14 cellular contexts compared by ENCODE assay signal in the genomic region with DNA sequence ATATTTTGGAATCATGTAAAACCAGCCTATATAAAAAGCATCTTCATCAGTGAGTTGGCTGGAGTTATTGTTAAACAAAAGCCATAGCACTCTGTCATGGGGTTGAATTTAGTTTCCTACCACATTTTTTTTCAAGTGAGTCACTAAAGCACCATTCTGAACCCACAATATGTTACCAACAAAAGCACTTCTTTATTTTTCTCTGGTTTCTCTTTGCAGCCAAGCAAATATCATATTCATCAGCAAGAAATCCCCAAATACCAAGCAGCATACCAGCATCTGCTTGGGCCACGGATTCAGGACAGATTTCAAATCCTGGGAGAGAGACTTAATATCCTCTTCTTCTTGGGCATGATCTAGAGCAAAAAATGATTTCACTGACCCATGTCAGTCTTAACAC.
DNase-seq lines count a peak whose midpoint lies in the region; ATAC-seq and TF ChIP-seq lines count a peak whose summit lies in the region.
"Had no signal": no experiment of that assay in that cellular context is flagged by ENCODE, and none has a peak within 500 bp of the region (broad histone marks: within the 10 kb centered on the region; RNA-seq: fewer than 3 reads in every experiment).

No MANE protein-coding gene starts in this region.

- intact Hi-C loops in lower leg skin (cut with DNase I; ENCODE audit: low total_unique reads): no loop called here
- intact Hi-C loops in right lobe of liver (cut with DNase I): no loop called here

- H3K27ac ChIP-seq in skin epidermis: peak overlapping the region in 12 of 21 experiments; percentile 4 to 77 (median 52)
- no peak overlapping the region for H3K27ac ChIP-seq in right lobe of liver
- H3K27ac ChIP-seq: KMS-11 had no signal

- H3K9me3 ChIP-seq in MG63 (no peaks in the 10 kb centered on the region), right lobe of liver (no peaks in the 10 kb centered on the region)

- 35 to 39% methylated on average over 1 of the region's 1 CpG for WGBS in lower leg skin, 2 donors
- 58% methylated on average over 1 of the region's 1 CpG for WGBS in right lobe of liver (ENCODE audit: insufficient coverage, low coverage, low lambda C conversion rate, missing lambda C conversion rate)

- DNase-seq in MG63 (peak; percentile 40), epithelial cell of esophagus (ENCODE audit: low read depth) (peak; percentile 63), lower leg skin (ENCODE audit: low spot score in 2 of 2) (no peak), right lobe of liver (no peak), hypothalamus (lab: John Stamatoyannopoulos, UW) (no peak)
- DNase-seq: cortex of kidney; naive thymus-derived CD8-positive, alpha-beta T cell; stimulated activated CD4-positive, alpha-beta T cell treated with anti-CD3 and anti-CD28 coated beads, Interleukin-1b, Interleukin-23, amount 100 ng/mL, for 48 hours; substantia nigra; T-cell had no signal

- H3K4me3 ChIP-seq in MG63 (no peak overlapping the region), epithelial cell of esophagus (ENCODE audit: low read length) (no peak overlapping the region), skin epidermis (no peak overlapping the region), lower leg skin (ENCODE audit: low read depth, poor library complexity, severe bottlenecking) (no peak overlapping the region), right lobe of liver (no peak overlapping the region)

- ATAC-seq in GM18868 (IDR thresholded peaks at IDR 0.05; ENCODE audit: unreplicated experiment): peak; percentile 65
- no peak for ATAC-seq in HG02642 (IDR thresholded peaks at IDR 0.05; ENCODE audit: poor library complexity, unreplicated experiment)
- ATAC-seq in right lobe of liver: no peak
- ATAC-seq: naive thymus-derived CD8-positive, alpha-beta T cell; T-cell had no signal

- H3K27me3 ChIP-seq in MG63 (no peaks in the 10 kb centered on the region), right lobe of liver (no peaks in the 10 kb centered on the region)

- TF ChIP-seq CTCF in epithelial cell of esophagus (IDR thresholded peaks at IDR 0.05; ENCODE audit: insufficient read depth, low read depth, low read length, missing control alignments) (no peak), lower leg skin (IDR thresholded peaks at IDR 0.05) (no peak), right lobe of liver (IDR thresholded peaks at IDR 0.05) (no peak)

- H3K4me1 ChIP-seq in right lobe of liver: no peaks in the 10 kb centered on the region

- no peak for TF ChIP-seq POLR2A in lower leg skin (IDR thresholded peaks at IDR 0.05)
- TF ChIP-seq POLR2A in right lobe of liver (IDR thresholded peaks at IDR 0.05): no peak

- H3K36me3 ChIP-seq in MG63 (no peaks in the 10 kb centered on the region), right lobe of liver (no peaks in the 10 kb centered on the region)

Comparison
In these comparisons a context has a peak if more than half of its experiments do, and no peak if none do; other contexts are left out.
1. DNase-seq: peak in MG63 (single experiment) and epithelial cell of esophagus (single experiment); none in lower leg skin (0 of 2), right lobe of liver (0 of 3) and hypothalamus (0 of 51).
2. H3K27ac ChIP-seq: peak in skin epidermis (12 of 21); none in right lobe of liver (0 of 3).